26 cellular contexts compared by ENCODE assay signal in genomic region chr3:46470831-46471230, GRCh38. TPM values are rescaled to one million over a fixed set of nuclear protein-coding genes. Genes with fewer than 3 reads are reported as not detected.
DNase-seq lines count a peak whose midpoint lies in the region; ATAC-seq, FAIRE-seq and TF ChIP-seq lines count a peak whose summit lies in the region.
"Had no signal": no experiment of that assay in that cellular context is flagged by ENCODE, and none has a peak within 500 bp of the region (broad histone marks: within the 10 kb centered on the region; RNA-seq: fewer than 3 reads in every experiment).

No MANE protein-coding gene starts in this region.

- H3K27me3 ChIP-seq in DND-41 (ENCODE audit: insufficient read depth, low read length, poor library complexity) (no peaks in the 10 kb centered on the region), K562 (ENCODE audit: control insufficient read depth in 2 of 2, insufficient read depth in 2 of 2, low read length in 2 of 2) (peaks cover 0 to 65% of the 10 kb centered on the region in 2 experiments; a peak in 4 of 5 replicates), neuronal stem cell (ENCODE audit: control insufficient read depth in 3 of 3, insufficient read depth in 3 of 3, low read depth in 1 of 3, low read length in 3 of 3) (no peaks in the 10 kb centered on the region)

- H3K4me1 Mint-ChIP-seq in activated CD4-positive, alpha-beta memory T cell treated with anti-CD3 and anti-CD28 coated beads, Interleukin-2, amount 10 ng/mL, durations not matched to agents 7 days and 5 days: no peaks in the 10 kb centered on the region
- H3K4me1 Mint-ChIP-seq in effector memory CD8-positive, alpha-beta T cell (ENCODE audit: low read depth in 2 of 2): no peaks in the 10 kb centered on the region

- no peaks in the 10 kb centered on the region for H3K79me1 ChIP-seq in neuronal stem cell (ENCODE audit: low read depth, low read length)

- in situ Hi-C loops in K562 (cut with MboI): no loop called here

- no peak overlapping the region for H2BK12ac ChIP-seq in neuronal stem cell (ENCODE audit: low read length)

- peaks cover 15% of the 10 kb centered on the region for H3K9me3 Mint-ChIP-seq in activated CD4-positive, alpha-beta memory T cell treated with anti-CD3 and anti-CD28 coated beads, Interleukin-2, amount 10 ng/mL, durations not matched to agents 7 days and 5 days
- peaks cover 0 to 9% of the 10 kb centered on the region in 2 donors for H3K9me3 Mint-ChIP-seq in effector memory CD8-positive, alpha-beta T cell

- H3K27ac ChIP-seq in DND-41 (ENCODE audit: low read length) (no peak overlapping the region), K562 (ENCODE audit: extremely low read depth, low read depth, low read length) (no peak overlapping the region), neuronal stem cell (replicated peaks; ENCODE audit: low read length) (no peak overlapping the region)
- H3K27ac ChIP-seq: A549, RWPE1 had no signal

- peak; percentile 41 for DNase-seq in Ammon's horn (ENCODE audit: low spot score)
- no peak for DNase-seq in DND-41
- no peak for DNase-seq in K562 (ENCODE audit: extremely low read depth in 1 of 4, low spot score in 3 of 4)
- DNase-seq in neuronal stem cell (ENCODE audit: low spot score): no peak
- no peak for DNase-seq in activated CD4-positive, alpha-beta memory T cell treated with anti-CD3 and anti-CD28 coated beads, Interleukin-2, amount 10 ng/mL, durations not matched to agents 7 days and 5 days
- DNase-seq in NCI-H510A (lab: John Stamatoyannopoulos, UW): no peak
- DNase-seq in effector memory CD8-positive, alpha-beta T cell: no peak
- DNase-seq: AML-193, DMS 273 treated with DMSO at 0.1 percent for 48 hours, DMS79 treated with DMSO at 0.1 percent for 48 hours, Kasumi-1, NCI-H1105, NCI-H1436 treated with DMSO at 0.1 percent for 48 hours, NCI-H187 treated with DMSO at 0.1 percent for 48 hours, NCI-H2171 treated with DMSO at 0.1 percent for 48 hours, NCI-H345, NCI-H748 treated with DMSO at 0.1 percent for 48 hours, SHP77 had no signal

- H3K4ac ChIP-seq in neuronal stem cell (ENCODE audit: low read length): no peak overlapping the region

- H4K8ac ChIP-seq in neuronal stem cell (ENCODE audit: low read depth, low read length): no peak overlapping the region

- TF ChIP-seq POLR2A in K562 (conservative IDR thresholded peaks at IDR 0.05): no peak

- H3K23ac ChIP-seq in neuronal stem cell (ENCODE audit: low read depth, low read length, poor library complexity): no peak overlapping the region

- no peak overlapping the region for H2BK5ac ChIP-seq in neuronal stem cell (ENCODE audit: low read length)

- no peaks in the 10 kb centered on the region for H3K79me2 ChIP-seq in DND-41 (ENCODE audit: insufficient read depth, low read length)
- no peaks in the 10 kb centered on the region for H3K79me2 ChIP-seq in K562 (ENCODE audit: control insufficient read depth, insufficient read depth, low read length)

- H2BK120ac ChIP-seq in neuronal stem cell (ENCODE audit: low read depth, low read length): no peak overlapping the region

- H3K36me3 ChIP-seq in DND-41 (ENCODE audit: insufficient read depth, low read length): no peaks in the 10 kb centered on the region
- no peaks in the 10 kb centered on the region for H3K36me3 ChIP-seq in K562 (ENCODE audit: control insufficient read depth, insufficient read depth, low read length)
- H3K36me3 ChIP-seq in neuronal stem cell (replicated peaks in 1 of 2; ENCODE audit: control insufficient read depth in 2 of 2, insufficient read depth in 2 of 2, low read length in 2 of 2): no peaks in the 10 kb centered on the region

- no peaks in the 10 kb centered on the region for H4K20me1 ChIP-seq in DND-41 (ENCODE audit: insufficient read depth, low read length)
- H4K20me1 ChIP-seq in K562 (replicated peaks; ENCODE audit: control insufficient read depth, insufficient read depth, low read length): no peaks in the 10 kb centered on the region

- no peak overlapping the region for H3K9ac ChIP-seq in DND-41 (ENCODE audit: low read depth, low read length)
- no peak overlapping the region for H3K9ac ChIP-seq in K562 (ENCODE audit: insufficient read depth in 1 of 2, low read depth in 2 of 2, low read length in 2 of 2)
- no peak overlapping the region for H3K9ac ChIP-seq in neuronal stem cell (ENCODE audit: low read depth, low read length, poor library complexity)

- H3K14ac ChIP-seq in neuronal stem cell (ENCODE audit: low read length): no peak overlapping the region

- H3K4me2 ChIP-seq in DND-41 (ENCODE audit: insufficient read depth, low read length) (no peak overlapping the region), K562 (ENCODE audit: insufficient read depth, low read length) (no peak overlapping the region), neuronal stem cell (ENCODE audit: insufficient read depth, low read length, poor library complexity, severe bottlenecking) (no peak overlapping the region)
- H3K4me2 ChIP-seq: A549 had no signal

- no peak for TF ChIP-seq EP300 in K562 (IDR thresholded peaks at IDR 0.05; ENCODE audit: low read length)

- H3K4me3 Mint-ChIP-seq in activated CD4-positive, alpha-beta memory T cell treated with anti-CD3 and anti-CD28 coated beads, Interleukin-2, amount 10 ng/mL, durations not matched to agents 7 days and 5 days: no peak overlapping the region
- no peak overlapping the region for H3K4me3 Mint-ChIP-seq in effector memory CD8-positive, alpha-beta T cell
- H3K4me3 Mint-ChIP-seq: CD8-positive, alpha-beta T cell had no signal

- WGBS in K562 (ENCODE audit: insufficient coverage, low coverage, missing lambda C conversion rate): 2% methylated on average over 4 of the region's 4 CpGs
- no CpG with 5 or more reads among the region's 4 CpGs for WGBS in neuronal stem cell (ENCODE audit: extremely low coverage in 2 of 2, insufficient read length in 2 of 2, insufficient replicate concordance in 1 of 2), 2 donors

- H3K27ac Mint-ChIP-seq in activated CD4-positive, alpha-beta memory T cell treated with anti-CD3 and anti-CD28 coated beads, Interleukin-2, amount 10 ng/mL, durations not matched to agents 7 days and 5 days: no peak overlapping the region
- H3K27ac Mint-ChIP-seq in effector memory CD8-positive, alpha-beta T cell: no peak overlapping the region
- H3K27ac Mint-ChIP-seq: CD8-positive, alpha-beta T cell had no signal

- H3K18ac ChIP-seq in neuronal stem cell (ENCODE audit: low read length): peak overlapping the region; percentile 40

- H2BK15ac ChIP-seq in neuronal stem cell (ENCODE audit: low read length): no peak overlapping the region

- H3K9me3 ChIP-seq in DND-41 (ENCODE audit: insufficient read depth, low read length, severe bottlenecking): no peaks in the 10 kb centered on the region
- no peaks in the 10 kb centered on the region for H3K9me3 ChIP-seq in K562 (replicated peaks; ENCODE audit: control insufficient read depth, insufficient read depth, low read depth, low read length)
- H3K9me3 ChIP-seq in neuronal stem cell (replicated peaks in 1 of 2; ENCODE audit: control insufficient read depth in 2 of 2, insufficient read depth in 1 of 2, low read depth in 1 of 2, low read length in 2 of 2): peaks cover 0 to 2% of the 10 kb centered on the region in 2 donors

- ATAC-seq in DND-41 (ENCODE audit: insufficient read depth, low read depth) (0 out of 3 replicates have a peak, but pooled peaks have one; percentile 31), K562 (peak; percentile 68)
- no peak for ATAC-seq in effector memory CD8-positive, alpha-beta T cell (replicated peaks)
- ATAC-seq: A549; CD8-positive, alpha-beta T cell; HepG2; Panc1 had no signal

- POLR2A ChIA-PET in K562 (lab: Yijun Ruan, JAX): interaction anchor here (0.6 to 1.3 kb wide), 3 partner anchors 9 to 471 kb away, joined by 3 read pairs; no protein-coding TSS in a partner anchor
- POLR2A ChIA-PET in activated CD4-positive, alpha-beta memory T cell treated with anti-CD3 and anti-CD28 coated beads, Interleukin-2, amount 10 ng/mL, durations not matched to agents 7 days and 5 days (lab: Charles Lee): no interaction called here

- no peak for TF ChIP-seq RAD21 in K562 (CRISPR knock-in tag; conservative IDR thresholded peaks at IDR 0.05 in 1 of 2, IDR thresholded peaks at IDR 0.05 in 1 of 2)

- BruUV-seq in K562 (replicated peaks; lab: Mats Ljungman, UMichigan): no TSS peak

- peaks cover 38% of the 10 kb centered on the region for H3K27me3 Mint-ChIP-seq in activated CD4-positive, alpha-beta memory T cell treated with anti-CD3 and anti-CD28 coated beads, Interleukin-2, amount 10 ng/mL, durations not matched to agents 7 days and 5 days
- H3K27me3 Mint-ChIP-seq in effector memory CD8-positive, alpha-beta T cell: peaks cover 30 to 35% of the 10 kb centered on the region in 2 donors

- H3K4me3 ChIP-seq in DND-41 (ENCODE audit: low read depth in 1 of 2, low read length in 2 of 2): no peak overlapping the region
- no peak overlapping the region for H3K4me3 ChIP-seq in K562
- H3K4me3 ChIP-seq in neuronal stem cell (ENCODE audit: low read length in 2 of 2): no peak overlapping the region
- H3K4me3 ChIP-seq: A549 had no signal

- peaks cover 12% of the 10 kb centered on the region for H3K36me3 Mint-ChIP-seq in activated CD4-positive, alpha-beta memory T cell treated with anti-CD3 and anti-CD28 coated beads, Interleukin-2, amount 10 ng/mL, durations not matched to agents 7 days and 5 days (ENCODE audit: low read depth)
- H3K36me3 Mint-ChIP-seq in effector memory CD8-positive, alpha-beta T cell (ENCODE audit: insufficient read depth): no peaks in the 10 kb centered on the region
- H3K36me3 Mint-ChIP-seq: CD8-positive, alpha-beta T cell had no signal

- intact Hi-C loops in K562 (cut with micrococcal nuclease): no loop called here

- H3K4me1 ChIP-seq in DND-41 (ENCODE audit: insufficient read depth, low read length) (no peaks in the 10 kb centered on the region), K562 (replicated peaks in 1 of 2; ENCODE audit: control insufficient read depth in 2 of 2, insufficient read depth in 2 of 2, low read length in 2 of 2) (no peaks in the 10 kb centered on the region), neuronal stem cell (ENCODE audit: control insufficient read depth in 2 of 2, insufficient read depth in 1 of 2, low read depth in 1 of 2, low read length in 2 of 2) (no peaks in the 10 kb centered on the region)
- H3K4me1 ChIP-seq: A549 had no signal

- H3K9me1 ChIP-seq in K562 (ENCODE audit: control insufficient read depth, insufficient read depth, low read length): no peaks in the 10 kb centered on the region

- no peak for FAIRE-seq in K562 (lab: Jason Lieb, UNC)
- FAIRE-seq: A549, H54, HepG2 had no signal

- no peak for TF ChIP-seq CTCF in DND-41 (IDR thresholded peaks at IDR 0.05; ENCODE audit: borderline replicate concordance, extremely low read depth, low read length, poor library complexity, severe bottlenecking)
- peak in 1 of 3 experiments; percentile 21; a peak in 1 of 6 replicates for TF ChIP-seq CTCF in K562 (IDR thresholded peaks at IDR 0.05 in 2 of 3, conservative IDR thresholded peaks at IDR 0.05 in 1 of 3; ENCODE audit: insufficient read depth in 2 of 3, low read depth in 1 of 3, low read length in 3 of 3)

- no peak overlapping the region for H4K91ac ChIP-seq in neuronal stem cell (ENCODE audit: low read depth, low read length, poor library complexity)

- H2AFZ ChIP-seq in DND-41 (ENCODE audit: low read depth, low read length) (no peak overlapping the region), K562 (ENCODE audit: low read depth, low read length) (no peak overlapping the region), neuronal stem cell (ENCODE audit: low read length) (no peak overlapping the region)

- no peak overlapping the region for H2AK5ac ChIP-seq in neuronal stem cell (ENCODE audit: low read depth, low read length)

- CTCF ChIA-PET in K562 (lab: Yijun Ruan, JAX; ENCODE audit: low intra/inter-chr PET ratio): no interaction called here
- CTCF ChIA-PET in activated CD4-positive, alpha-beta memory T cell treated with anti-CD3 and anti-CD28 coated beads, Interleukin-2, amount 10 ng/mL, durations not matched to agents 7 days and 5 days (lab: Charles Lee): interaction anchor here (1.7 to 2.9 kb wide), 2 partner anchors 18 to 21 kb away, joined by 4 to 13 read pairs; no protein-coding TSS in a partner anchor

RNA-seq across cellular contexts. Expression of gene LTF, which starts 6.1 kb away (rescaled TPM):
- total RNA-seq in K562 (2011; cell fraction: chromatin; rRNA removed; ENCODE audit: low replicate concordance): not detected in 2 replicates
- not detected in 2 replicates for total RNA-seq in K562 (2011; cell fraction: nucleolus; rRNA removed)
- not detected in 2 replicates for total RNA-seq in K562 (2011; cell fraction: nucleoplasm; rRNA removed)
- total RNA-seq in K562 (2014; rRNA removed) (0.08 TPM in 1 of 2 replicates, not detected in the other), K562 (2014; rRNA removed; fragmentation: Illumina TruSeq; extraction: Trizol) (not detected in 2 replicates), K562 (2015; rRNA removed; fragmentation: Illumina TruSeq; extraction: Trizol) (0.08 TPM in 1 of 2 replicates, not detected in the other), K562 (2021) (0.07 and 0.13 TPM in 2 replicates)
- polyA plus RNA-seq in K562 (2011; rRNA removed) (not detected in 2 replicates), K562 (2014; fragmentation: Illumina TruSeq; extraction: Trizol) (not detected in 2 replicates), K562 (2014; fragmentation: Nextera tagmentation; extraction: Ambion mirVana) (not detected), K562 (2014; rRNA removed) (0.71 TPM in 1 of 2 replicates, not detected in the other)
- not detected in 2 replicates for polyA plus RNA-seq in K562 (2011; cell fraction: cytosol; rRNA removed)
- not detected in 2 replicates for polyA plus RNA-seq in K562 (2011; cell fraction: nucleus; rRNA removed)
- 0.53 TPM in 1 of 2 replicates, not detected in the other for polyA plus RNA-seq in K562 (2012)
- polyA minus RNA-seq in K562 (2011; rRNA and poly(A)+ RNA removed): not detected in 2 replicates
- not detected in 2 replicates for polyA minus RNA-seq in K562 (2011; cell fraction: cytosol; rRNA and poly(A)+ RNA removed)
- polyA minus RNA-seq in K562 (2011; cell fraction: nucleus; rRNA and poly(A)+ RNA removed): not detected in 2 replicates
- not detected for polyA plus RNA-seq in neuronal stem cell (2013, experiment 1 of 2)
- 0.01 TPM for polyA plus RNA-seq in neuronal stem cell (2013, experiment 2 of 2)
- not detected for total RNA-seq in activated CD4-positive, alpha-beta memory T cell treated with anti-CD3 and anti-CD28 coated beads, Interleukin-2, amount 10 ng/mL, durations not matched to agents 7 days and 5 days
- total RNA-seq: CD8-positive, alpha-beta T cell; HepG2 had no signal
- polyA plus RNA-seq: A549, HepG2 had no signal

RNA-seq across cellular contexts. Expression of gene RTP3, which starts 26.9 kb away (rescaled TPM):
- not detected in 2 replicates for total RNA-seq in K562 (2011; cell fraction: chromatin; rRNA removed; ENCODE audit: low replicate concordance)
- total RNA-seq in K562 (2011; cell fraction: nucleolus; rRNA removed): not detected in 2 replicates
- total RNA-seq in K562 (2011; cell fraction: nucleoplasm; rRNA removed): not detected in 2 replicates
- total RNA-seq in K562 (2014; rRNA removed) (not detected in 2 replicates), K562 (2014; rRNA removed; fragmentation: Illumina TruSeq; extraction: Trizol) (not detected in 2 replicates), K562 (2015; rRNA removed; fragmentation: Illumina TruSeq; extraction: Trizol) (not detected in 2 replicates), K562 (2021) (not detected in 2 replicates)
- polyA plus RNA-seq in K562 (2011; rRNA removed) (not detected in 2 replicates), K562 (2014; fragmentation: Illumina TruSeq; extraction: Trizol) (not detected in 2 replicates), K562 (2014; fragmentation: Nextera tagmentation; extraction: Ambion mirVana) (not detected), K562 (2014; rRNA removed) (not detected in 2 replicates)
- 0.04 TPM in 1 of 2 replicates, not detected in the other for polyA plus RNA-seq in K562 (2011; cell fraction: cytosol; rRNA removed)
- not detected in 2 replicates for polyA plus RNA-seq in K562 (2011; cell fraction: nucleus; rRNA removed)
- 0.08 TPM in 1 of 2 replicates, not detected in the other for polyA plus RNA-seq in K562 (2012)
- polyA minus RNA-seq in K562 (2011; rRNA and poly(A)+ RNA removed): not detected in 2 replicates
- not detected in 2 replicates for polyA minus RNA-seq in K562 (2011; cell fraction: cytosol; rRNA and poly(A)+ RNA removed)
- polyA minus RNA-seq in K562 (2011; cell fraction: nucleus; rRNA and poly(A)+ RNA removed): not detected in 2 replicates
- not detected for polyA plus RNA-seq in neuronal stem cell (2013, experiment 1 of 2)
- polyA plus RNA-seq in neuronal stem cell (2013, experiment 2 of 2): not detected
- total RNA-seq in activated CD4-positive, alpha-beta memory T cell treated with anti-CD3 and anti-CD28 coated beads, Interleukin-2, amount 10 ng/mL, durations not matched to agents 7 days and 5 days: not detected
- total RNA-seq: CD8-positive, alpha-beta T cell; HT1080; SK-MEL-5 had no signal
- polyA plus RNA-seq: A549, HepG2 had no signal
